In the genomic region with DNA sequence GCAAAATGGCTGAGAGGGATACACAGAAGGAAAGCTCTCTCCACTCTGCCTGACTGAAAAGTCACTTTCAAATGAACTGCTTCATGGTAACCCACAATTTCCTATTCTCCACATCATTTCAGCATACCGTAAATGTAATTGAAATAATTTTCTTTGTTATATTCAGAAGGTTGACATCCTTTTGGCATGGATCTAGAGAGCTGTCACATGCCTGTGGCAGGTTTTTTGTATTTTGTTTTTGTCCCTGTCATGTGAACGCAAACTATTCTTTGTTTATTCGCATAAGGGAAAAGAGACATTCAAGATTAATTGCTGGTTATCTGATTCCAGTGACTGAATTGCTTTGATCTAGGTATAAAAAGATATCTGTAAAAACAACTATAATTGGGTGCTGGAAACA, we compare ENCODE assay signal across 7 cellular contexts.
"Had no signal": no experiment of that assay in that cellular context is flagged by ENCODE, and none has a peak within 500 bp of the region (broad histone marks: within the 10 kb centered on the region; RNA-seq: fewer than 3 reads in every experiment).

No MANE protein-coding gene starts in this region.

- H3K36me3 ChIP-seq: HAP-1 had no signal

- H3K9ac ChIP-seq: GM23248 had no signal

- H3K4me3 ChIP-seq: GM23248, HAP-1 had no signal

- H3K9me3 ChIP-seq: HAP-1 had no signal

- H2AFZ ChIP-seq: GM23248 had no signal

- H3K27ac ChIP-seq: GM23248, HL-60 had no signal

- H3K4me1 ChIP-seq: HAP-1 had no signal

- DNase-seq: GM23248, GOT3, H7, HFFc6, KBM-7 had no signal
